In genomic region chr2:161238264-161238558, GRCh38 we compare ENCODE assay signal across 8 cellular contexts.
A peak's percentile ranks its signal among the peaks of the same experiment; 100 is the strongest.
DNase-seq lines count a peak whose midpoint lies in the region; ATAC-seq and TF ChIP-seq lines count a peak whose summit lies in the region.

No MANE protein-coding gene starts in this region.

- H3K9me3 ChIP-seq in body of pancreas = no peaks in the 10 kb centered on the region
- H3K9me3 ChIP-seq in tibial artery = no peaks in the 10 kb centered on the region

- H3K36me3 ChIP-seq in body of pancreas (replicated peaks in 1 of 2; ENCODE audit: insufficient read depth in 1 of 2, low read depth in 2 of 2) = no peaks in the 10 kb centered on the region
- peaks cover 0 to 7% (median 0%) of the 10 kb centered on the region in 3 donors for H3K36me3 ChIP-seq in tibial artery

- H3K27me3 Mint-ChIP-seq in activated T-cell treated with anti-CD3 and anti-CD28 coated beads, Interleukin-2, amount 50 U/mL, for 4 hours (ENCODE audit: low read depth) = no peaks in the 10 kb centered on the region

- intact Hi-C loops in body of pancreas (cut with DNase I) = no loop called here
- intact Hi-C loops in lower leg skin (cut with DNase I; ENCODE audit: low total_unique reads) = no loop called here
- intact Hi-C loops in tibial artery (cut with DNase I; ENCODE audit: low total_unique reads) = no loop called here

- TF ChIP-seq CTCF in body of pancreas (IDR thresholded peaks at IDR 0.05) (no peak), lower leg skin (IDR thresholded peaks at IDR 0.05) (no peak), tibial artery (IDR thresholded peaks at IDR 0.05) (no peak)

- H3K4me1 ChIP-seq in body of pancreas (peaks cover 12% of the 10 kb centered on the region), tibial artery (peaks cover 0 to 14% (median 7%) of the 10 kb centered on the region in 4 donors)

- H3K27me3 ChIP-seq in body of pancreas = no peaks in the 10 kb centered on the region
- H3K27me3 ChIP-seq in tibial artery = no peaks in the 10 kb centered on the region

- peak overlapping the region; percentile 86 for H3K4me3 Mint-ChIP-seq in activated T-cell treated with anti-CD3 and anti-CD28 coated beads, Interleukin-2, amount 50 U/mL, for 4 hours

- peak overlapping the region in 2 of 4 donors; percentile 0 to 14 for H3K27ac ChIP-seq in body of pancreas
- H3K27ac ChIP-seq in tibial artery = peak overlapping the region in 1 of 2 donors; percentile 52

- DNase-seq in activated T-cell treated with anti-CD3 and anti-CD28 coated beads, Interleukin-2, amount 50 U/mL, for 4 hours = no peak
- no peak for DNase-seq in activated T-cell treated with anti-CD3 and anti-CD28 coated beads, Interleukin-2, amount 50 U/mL, for 1 hour
- DNase-seq in body of pancreas (no peak), lower leg skin (ENCODE audit: low spot score in 2 of 2) (no peak), tibial artery (no peak), NCI-H226 (no peak), GDM1 (lab: John Stamatoyannopoulos, UW) (no peak), SW480 (ENCODE audit: low spot score) (no peak)

- H3K4me3 ChIP-seq in body of pancreas (peak overlapping the region; percentile 18), lower leg skin (ENCODE audit: low read depth, poor library complexity, severe bottlenecking) (peak overlapping the region; percentile 32), tibial artery (peak overlapping the region; percentile 50 to 77)

- 0 to 1% methylated on average over 16 of the region's 16 CpGs for WGBS in body of pancreas, 2 donors
- 0% methylated on average over 16 of the region's 16 CpGs for WGBS in lower leg skin, 2 donors

- ATAC-seq in activated T-cell treated with anti-CD3 and anti-CD28 coated beads, Interleukin-2, amount 50 U/mL, for 4 hours = no peak
- ATAC-seq in body of pancreas = no peak

- no peak for TF ChIP-seq POLR2A in body of pancreas (IDR thresholded peaks at IDR 0.05)
- TF ChIP-seq POLR2A in lower leg skin (IDR thresholded peaks at IDR 0.05) = no peak

- peaks cover 45% of the 10 kb centered on the region for H3K4me1 Mint-ChIP-seq in activated T-cell treated with anti-CD3 and anti-CD28 coated beads, Interleukin-2, amount 50 U/mL, for 4 hours (ENCODE audit: low read depth)

- no peaks in the 10 kb centered on the region for H3K9me3 Mint-ChIP-seq in activated T-cell treated with anti-CD3 and anti-CD28 coated beads, Interleukin-2, amount 50 U/mL, for 4 hours

- H3K36me3 Mint-ChIP-seq in activated T-cell treated with anti-CD3 and anti-CD28 coated beads, Interleukin-2, amount 50 U/mL, for 4 hours (ENCODE audit: insufficient read depth) = peaks cover 8% of the 10 kb centered on the region
